1 cellular context compared by ENCODE assay signal in the genomic region with DNA sequence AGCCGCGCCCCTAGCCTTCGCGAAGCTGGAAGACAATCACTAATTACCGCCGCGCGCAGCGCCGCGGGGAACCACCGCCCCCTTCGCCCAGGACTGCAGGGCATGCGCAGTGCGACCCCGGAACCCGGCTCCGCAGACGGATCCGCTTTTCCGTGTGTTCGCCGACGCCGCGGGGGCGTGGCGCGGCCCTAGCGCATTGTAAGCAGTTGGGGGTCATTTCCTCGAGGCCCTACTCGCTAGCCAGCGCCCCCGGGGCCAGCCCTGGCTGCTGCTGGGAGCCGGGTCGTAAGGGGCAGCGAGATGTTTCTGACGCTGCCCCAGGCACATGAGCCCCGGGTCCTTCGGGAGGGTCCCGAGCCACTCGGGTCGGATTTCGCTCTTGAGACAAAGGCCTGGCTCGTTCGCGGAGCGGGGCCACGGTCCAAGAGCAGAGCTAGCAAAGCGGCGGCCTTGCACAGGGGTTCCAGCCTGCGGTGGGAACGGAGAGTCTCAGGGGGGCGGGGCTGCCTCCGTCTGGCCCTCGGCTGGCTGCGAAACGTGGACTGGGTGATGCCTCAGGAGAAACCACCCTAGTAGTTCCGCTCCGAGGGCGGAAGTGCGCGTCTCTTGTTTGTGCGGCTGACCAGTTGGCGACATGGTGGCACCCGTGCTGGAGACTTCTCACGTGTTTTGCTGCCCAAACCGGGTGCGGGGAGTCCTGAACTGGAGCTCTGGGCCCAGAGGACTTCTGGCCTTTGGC.
TF ChIP-seq lines count a peak whose summit lies in the region.

A gene with protein sequence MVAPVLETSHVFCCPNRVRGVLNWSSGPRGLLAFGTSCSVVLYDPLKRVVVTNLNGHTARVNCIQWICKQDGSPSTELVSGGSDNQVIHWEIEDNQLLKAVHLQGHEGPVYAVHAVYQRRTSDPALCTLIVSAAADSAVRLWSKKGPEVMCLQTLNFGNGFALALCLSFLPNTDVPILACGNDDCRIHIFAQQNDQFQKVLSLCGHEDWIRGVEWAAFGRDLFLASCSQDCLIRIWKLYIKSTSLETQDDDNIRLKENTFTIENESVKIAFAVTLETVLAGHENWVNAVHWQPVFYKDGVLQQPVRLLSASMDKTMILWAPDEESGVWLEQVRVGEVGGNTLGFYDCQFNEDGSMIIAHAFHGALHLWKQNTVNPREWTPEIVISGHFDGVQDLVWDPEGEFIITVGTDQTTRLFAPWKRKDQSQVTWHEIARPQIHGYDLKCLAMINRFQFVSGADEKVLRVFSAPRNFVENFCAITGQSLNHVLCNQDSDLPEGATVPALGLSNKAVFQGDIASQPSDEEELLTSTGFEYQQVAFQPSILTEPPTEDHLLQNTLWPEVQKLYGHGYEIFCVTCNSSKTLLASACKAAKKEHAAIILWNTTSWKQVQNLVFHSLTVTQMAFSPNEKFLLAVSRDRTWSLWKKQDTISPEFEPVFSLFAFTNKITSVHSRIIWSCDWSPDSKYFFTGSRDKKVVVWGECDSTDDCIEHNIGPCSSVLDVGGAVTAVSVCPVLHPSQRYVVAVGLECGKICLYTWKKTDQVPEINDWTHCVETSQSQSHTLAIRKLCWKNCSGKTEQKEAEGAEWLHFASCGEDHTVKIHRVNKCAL (plus strand): TSS at position 600 of the 739 bp plus-strand sequence. CDS start 35 bp downstream, at position 635.
A gene with protein sequence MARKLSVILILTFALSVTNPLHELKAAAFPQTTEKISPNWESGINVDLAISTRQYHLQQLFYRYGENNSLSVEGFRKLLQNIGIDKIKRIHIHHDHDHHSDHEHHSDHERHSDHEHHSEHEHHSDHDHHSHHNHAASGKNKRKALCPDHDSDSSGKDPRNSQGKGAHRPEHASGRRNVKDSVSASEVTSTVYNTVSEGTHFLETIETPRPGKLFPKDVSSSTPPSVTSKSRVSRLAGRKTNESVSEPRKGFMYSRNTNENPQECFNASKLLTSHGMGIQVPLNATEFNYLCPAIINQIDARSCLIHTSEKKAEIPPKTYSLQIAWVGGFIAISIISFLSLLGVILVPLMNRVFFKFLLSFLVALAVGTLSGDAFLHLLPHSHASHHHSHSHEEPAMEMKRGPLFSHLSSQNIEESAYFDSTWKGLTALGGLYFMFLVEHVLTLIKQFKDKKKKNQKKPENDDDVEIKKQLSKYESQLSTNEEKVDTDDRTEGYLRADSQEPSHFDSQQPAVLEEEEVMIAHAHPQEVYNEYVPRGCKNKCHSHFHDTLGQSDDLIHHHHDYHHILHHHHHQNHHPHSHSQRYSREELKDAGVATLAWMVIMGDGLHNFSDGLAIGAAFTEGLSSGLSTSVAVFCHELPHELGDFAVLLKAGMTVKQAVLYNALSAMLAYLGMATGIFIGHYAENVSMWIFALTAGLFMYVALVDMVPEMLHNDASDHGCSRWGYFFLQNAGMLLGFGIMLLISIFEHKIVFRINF (minus strand): TSS at position 41 of the 739 bp plus-strand sequence. CDS start 2,333 bp downstream, outside the sequence.

TF ChIP-seq in HepG2, 621 proteins besides CTCF, POLR2A, EP300 and RAD21 (continued from another document and continues in another):
- no peak; the same call in 1 of the 2 replicates for TF ChIP-seq PRDM10 (CRISPR knock-in tag; IDR thresholded peaks at IDR 0.05; ENCODE audit: low read depth)
- TF ChIP-seq, protein P1, sequence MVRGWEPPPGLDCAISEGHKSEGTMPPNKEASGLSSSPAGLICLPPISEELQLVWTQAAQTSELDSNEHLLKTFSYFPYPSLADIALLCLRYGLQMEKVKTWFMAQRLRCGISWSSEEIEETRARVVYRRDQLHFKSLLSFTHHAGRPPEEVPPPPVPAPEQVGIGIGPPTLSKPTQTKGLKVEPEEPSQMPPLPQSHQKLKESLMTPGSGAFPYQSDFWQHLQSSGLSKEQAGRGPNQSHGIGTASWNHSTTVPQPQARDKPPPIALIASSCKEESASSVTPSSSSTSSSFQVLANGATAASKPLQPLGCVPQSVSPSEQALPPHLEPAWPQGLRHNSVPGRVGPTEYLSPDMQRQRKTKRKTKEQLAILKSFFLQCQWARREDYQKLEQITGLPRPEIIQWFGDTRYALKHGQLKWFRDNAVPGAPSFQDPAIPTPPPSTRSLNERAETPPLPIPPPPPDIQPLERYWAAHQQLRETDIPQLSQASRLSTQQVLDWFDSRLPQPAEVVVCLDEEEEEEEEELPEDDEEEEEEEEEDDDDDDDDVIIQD (CRISPR knock-in tag; IDR thresholded peaks at IDR 0.05; ENCODE audit: low read depth): peak; percentile 40; the same call in 1 of the 2 replicates
- no peak for TF ChIP-seq ZNF776 (CRISPR knock-in tag; IDR thresholded peaks at IDR 0.05)
- no peak; the same call in 1 of the 2 replicates for TF ChIP-seq ZBTB10 (CRISPR knock-in tag; IDR thresholded peaks at IDR 0.05; ENCODE audit: borderline replicate concordance)
- peak; percentile 65 for TF ChIP-seq ZBTB7A (CRISPR knock-in tag; IDR thresholded peaks at IDR 0.05)
- TF ChIP-seq IKZF4 (CRISPR knock-in tag; IDR thresholded peaks at IDR 0.05; ENCODE audit: borderline replicate concordance, low read depth, not compliant biosample characterization): peak; percentile 45
- TF ChIP-seq ZFP41 (CRISPR knock-in tag; IDR thresholded peaks at IDR 0.05; ENCODE audit: borderline replicate concordance): peak; percentile 61; the same call in 1 of the 2 replicates
- TF ChIP-seq ISX (CRISPR knock-in tag; conservative IDR thresholded peaks at IDR 0.05): no peak
- TF ChIP-seq JUN (CRISPR knock-in tag; IDR thresholded peaks at IDR 0.05): no peak
- peak; percentile 19 for TF ChIP-seq ZBTB25 (CRISPR knock-in tag; IDR thresholded peaks at IDR 0.05)
- peak; percentile 23; the same call in 1 of the 2 replicates for TF ChIP-seq XBP1 (CRISPR knock-in tag; IDR thresholded peaks at IDR 0.05)
- TF ChIP-seq ZSCAN21 (CRISPR knock-in tag; IDR thresholded peaks at IDR 0.05; ENCODE audit: borderline replicate concordance): no peak
- no peak for TF ChIP-seq RFX3 (CRISPR knock-in tag; IDR thresholded peaks at IDR 0.05)
- peak; percentile 98 for TF ChIP-seq ZNF350 (CRISPR knock-in tag; IDR thresholded peaks at IDR 0.05; ENCODE audit: borderline replicate concordance, low read depth)
- peak; percentile 83 for TF ChIP-seq ZNF543 (CRISPR knock-in tag; IDR thresholded peaks at IDR 0.05)
- TF ChIP-seq SRSF1 (optimal IDR thresholded peaks at IDR 0.05; ENCODE audit: low read depth, low read length): peak; percentile 85
- TF ChIP-seq ZBTB1 (CRISPR knock-in tag; IDR thresholded peaks at IDR 0.05; ENCODE audit: borderline replicate concordance): no peak
- TF ChIP-seq BRCA1 (CRISPR knock-in tag; IDR thresholded peaks at IDR 0.05): peak; percentile 85; the same call in 1 of the 2 replicates
- TF ChIP-seq RXRA (CRISPR knock-in tag; IDR thresholded peaks at IDR 0.05): peak; percentile 77
- TF ChIP-seq ZBTB26 (CRISPR knock-in tag; IDR thresholded peaks at IDR 0.05; ENCODE audit: borderline replicate concordance): peak; percentile 22
- peak; percentile 72; the same call in 1 of the 2 replicates for TF ChIP-seq SMAD1 (CRISPR knock-in tag; IDR thresholded peaks at IDR 0.05; ENCODE audit: borderline replicate concordance, low read depth)
- TF ChIP-seq ZNF616 (CRISPR knock-in tag; IDR thresholded peaks at IDR 0.05; ENCODE audit: low read depth): 0 out of 2 replicates have a peak, but pooled peaks have one; percentile 61
- TF ChIP-seq ZNF724P (CRISPR knock-in tag; IDR thresholded peaks at IDR 0.05; ENCODE audit: borderline replicate concordance): no peak
- no peak for TF ChIP-seq HHEX (CRISPR knock-in tag; IDR thresholded peaks at IDR 0.05)
- 0 out of 2 replicates have a peak, but pooled peaks have one; percentile 39 for TF ChIP-seq PCBP1 (IDR thresholded peaks at IDR 0.05; ENCODE audit: borderline replicate concordance, low read depth, low read length)
- no peak; the same call in 1 of the 2 replicates for TF ChIP-seq KLF13 (CRISPR knock-in tag; IDR thresholded peaks at IDR 0.05)
- no peak; the same call in 1 of the 2 replicates for TF ChIP-seq GZF1 (CRISPR knock-in tag; IDR thresholded peaks at IDR 0.05)
- no peak for TF ChIP-seq ZNF713 (CRISPR knock-in tag; IDR thresholded peaks at IDR 0.05)
- TF ChIP-seq ZNF263 (CRISPR knock-in tag; IDR thresholded peaks at IDR 0.05): peak; percentile 38
- peak; percentile 68 for TF ChIP-seq ZNF280B (CRISPR knock-in tag; IDR thresholded peaks at IDR 0.05; ENCODE audit: borderline replicate concordance)
- TF ChIP-seq, protein P2, sequence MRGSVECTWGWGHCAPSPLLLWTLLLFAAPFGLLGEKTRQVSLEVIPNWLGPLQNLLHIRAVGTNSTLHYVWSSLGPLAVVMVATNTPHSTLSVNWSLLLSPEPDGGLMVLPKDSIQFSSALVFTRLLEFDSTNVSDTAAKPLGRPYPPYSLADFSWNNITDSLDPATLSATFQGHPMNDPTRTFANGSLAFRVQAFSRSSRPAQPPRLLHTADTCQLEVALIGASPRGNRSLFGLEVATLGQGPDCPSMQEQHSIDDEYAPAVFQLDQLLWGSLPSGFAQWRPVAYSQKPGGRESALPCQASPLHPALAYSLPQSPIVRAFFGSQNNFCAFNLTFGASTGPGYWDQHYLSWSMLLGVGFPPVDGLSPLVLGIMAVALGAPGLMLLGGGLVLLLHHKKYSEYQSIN (CRISPR knock-in tag; IDR thresholded peaks at IDR 0.05; ENCODE audit: borderline replicate concordance): no peak
- TF ChIP-seq FOSL1 (CRISPR knock-in tag; IDR thresholded peaks at IDR 0.05; ENCODE audit: borderline replicate concordance): no peak; the same call in 1 of the 2 replicates
- peak; percentile 56 for TF ChIP-seq NCOA2 (CRISPR knock-in tag; IDR thresholded peaks at IDR 0.05)
- TF ChIP-seq ZNF556 (CRISPR knock-in tag; IDR thresholded peaks at IDR 0.05; ENCODE audit: borderline replicate concordance): 0 out of 2 replicates have a peak, but pooled peaks have one; percentile 76
- no peak; the same call in 1 of the 2 replicates for TF ChIP-seq ZNF484 (CRISPR knock-in tag; IDR thresholded peaks at IDR 0.05; ENCODE audit: borderline replicate concordance, low read depth)
